In the genomic region with DNA sequence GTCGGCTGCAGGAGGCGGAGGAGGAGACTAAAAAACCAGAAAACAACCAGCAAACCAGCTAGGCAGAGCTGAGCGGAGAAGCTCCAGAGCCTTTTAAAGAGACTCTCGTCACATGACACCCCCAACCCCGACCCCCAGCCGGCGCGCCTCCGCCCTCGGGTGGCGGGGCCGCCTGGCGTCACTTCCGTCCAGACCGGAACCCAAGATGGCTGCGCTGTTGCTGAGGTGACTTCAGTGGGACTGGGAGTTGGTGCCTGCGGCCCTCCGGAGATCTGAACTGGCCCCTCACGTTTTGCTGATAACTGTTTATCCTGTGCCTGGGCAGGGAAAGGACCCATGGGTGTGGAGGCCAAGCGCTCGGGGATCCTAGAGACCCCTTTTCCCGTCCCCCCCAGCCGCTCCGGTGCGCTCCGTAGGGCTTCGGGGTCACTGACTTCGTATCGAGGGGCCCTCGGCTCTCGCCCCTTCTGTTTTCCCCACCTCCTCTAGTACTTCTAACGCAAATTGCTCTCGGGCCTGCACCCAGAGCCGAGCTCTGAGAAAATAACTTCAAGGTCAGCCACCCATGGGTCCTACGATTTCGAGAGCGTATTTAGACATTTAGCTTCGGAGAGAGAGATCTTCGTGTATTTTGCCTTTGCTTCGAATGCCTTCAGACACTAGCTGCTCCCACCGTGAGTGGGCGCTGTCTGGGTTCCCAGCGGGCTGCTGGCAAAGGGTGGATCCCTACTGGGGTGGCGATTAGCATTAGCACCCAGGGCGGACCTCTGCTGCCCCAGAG, we compare ENCODE assay signal across 8 cellular contexts. TPM values are rescaled to one million over a fixed set of nuclear protein-coding genes. Genes with fewer than 3 reads are reported as not detected.
A peak's percentile ranks its signal among the peaks of the same experiment; 100 is the strongest.
DNase-seq lines count a peak whose midpoint lies in the region; ATAC-seq and TF ChIP-seq lines count a peak whose summit lies in the region.

A gene with protein sequence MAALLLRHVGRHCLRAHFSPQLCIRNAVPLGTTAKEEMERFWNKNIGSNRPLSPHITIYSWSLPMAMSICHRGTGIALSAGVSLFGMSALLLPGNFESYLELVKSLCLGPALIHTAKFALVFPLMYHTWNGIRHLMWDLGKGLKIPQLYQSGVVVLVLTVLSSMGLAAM (plus strand): TSS at position 181 of the 781 bp plus-strand sequence. CDS start 25 bp downstream, at position 206.

- H3K27ac ChIP-seq in upper lobe of right lung: peak within 1 kb of the TSS; percentile 96

- no peaks in the 10 kb centered on the region for H3K9me3 ChIP-seq in upper lobe of right lung

- DNase-seq in NCI-H1417 treated with DMSO at 0.1 percent for 48 hours (lab: John Stamatoyannopoulos, UW) (peak; percentile 31), amniotic epithelial cell (ENCODE audit: low read depth) (peak; percentile 85), left cardiac atrium (peak; percentile 93), posterior vena cava (ENCODE audit: low spot score) (peak; percentile 97), upper lobe of right lung (peak; percentile 95)

- TF ChIP-seq CTCF in GM12875 (IDR thresholded peaks at IDR 0.05; ENCODE audit: borderline replicate concordance, insufficient read depth, low read depth, low read length): peak; percentile 37; the same call in 1 of the 2 replicates
- TF ChIP-seq CTCF in upper lobe of right lung (IDR thresholded peaks at IDR 0.05): no peak

- H3K27me3 ChIP-seq in upper lobe of right lung: no peaks in the 10 kb centered on the region

- intact Hi-C loops in T-helper 1 cell treated with Interleukin-12 subunit alpha and Interleukin-12 subunit beta and Interleukin-4 antibody, amounts not matched to agents 30 ng/mL and 1 ng/mL, for 36 hours (cut with micrococcal nuclease): loop anchor here (1.0 to 10.0 kb wide), 6 partner anchors 8 to 430 kb away; a partner anchor contains a TSS
- intact Hi-C loops in left cardiac atrium (cut with DNase I) (loop anchor here in 1 of 2 donors (5.0 to 10.0 kb wide), 2 partner anchors 60 to 92 kb away; a partner anchor contains a TSS), posterior vena cava (cut with DNase I) (loop anchor here in 1 of 2 donors (10.0 kb wide), 1 partner anchor 60 kb away; no protein-coding TSS in a partner anchor), upper lobe of right lung (cut with DNase I) (no loop called here)

- ATAC-seq in HG02759 (IDR thresholded peaks at IDR 0.05; ENCODE audit: unreplicated experiment): peak; percentile 99
- peak; percentile 99 to 100 for ATAC-seq in left cardiac atrium
- ATAC-seq in upper lobe of right lung: peak; percentile 100

- H3K4me3 ChIP-seq in GM12875 (ENCODE audit: low read depth, low read length): peak within 1 kb of the TSS; percentile 80
- peak within 1 kb of the TSS; percentile 96 for H3K4me3 ChIP-seq in upper lobe of right lung

- peaks cover 16% of the 10 kb centered on the region for H3K4me1 ChIP-seq in upper lobe of right lung

- H3K36me3 ChIP-seq in upper lobe of right lung: peaks cover 6% of the 10 kb centered on the region

RNA-seq across cellular contexts. Expression of the gene that starts here (rescaled TPM):
- total RNA-seq in T-helper 1 cell treated with Interleukin-12 subunit alpha and Interleukin-12 subunit beta and Interleukin-4 antibody, amounts not matched to agents 30 ng/mL and 1 ng/mL, for 36 hours: 171 TPM in 2 replicates
- total RNA-seq in left cardiac atrium (100 to 1,000 TPM; 241 to 284 TPM), posterior vena cava (100 to 1,000 TPM; 119 to 123 TPM), upper lobe of right lung (158 TPM)

Comparison
In these comparisons a context has a peak if more than half of its experiments do, and no peak if none do; other contexts are left out.
1. Peak in every context shown above with its lines: DNase-seq, ATAC-seq, H3K4me3 ChIP-seq and H3K27ac ChIP-seq.
2. DNase-seq: peak in every context shown above with its lines; median percentile 97 in posterior vena cava; 95 in upper lobe of right lung; 93 in left cardiac atrium; 85 in amniotic epithelial cell; 31 in NCI-H1417 treated with DMSO at 0.1 percent for 48 hours.